Comparison of ENCODE assay signal across 8 cellular contexts in the genomic region with DNA sequence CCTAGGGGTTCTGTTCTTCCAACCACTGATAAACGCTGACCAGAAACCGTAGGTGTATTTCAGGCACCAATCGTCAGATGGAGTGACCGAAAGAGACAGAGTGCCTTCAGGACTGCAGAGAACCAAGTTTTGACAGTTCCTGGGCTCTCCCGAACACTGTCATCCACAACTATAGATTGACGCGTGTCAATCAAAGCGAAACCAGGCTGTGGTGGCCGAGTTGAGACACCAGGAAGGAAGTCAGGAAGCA. TPM values are rescaled to one million over a fixed set of nuclear protein-coding genes. Genes with fewer than 3 reads are reported as not detected.
A peak's percentile ranks its signal among the peaks of the same experiment; 100 is the strongest.
DNase-seq lines count a peak whose midpoint lies in the region; ATAC-seq, FAIRE-seq and TF ChIP-seq lines count a peak whose summit lies in the region.

No MANE protein-coding gene starts in this region.

- no peaks in the 10 kb centered on the region for H3K79me2 ChIP-seq in astrocyte (ENCODE audit: insufficient read depth, low read length)

- H3K27me3 ChIP-seq in astrocyte (ENCODE audit: insufficient read depth, low read length) (no peaks in the 10 kb centered on the region), aorta (ENCODE audit: control insufficient read depth in 1 of 2, insufficient read depth in 2 of 2, low read length in 1 of 2) (no peaks in the 10 kb centered on the region)

- H3K27ac Mint-ChIP-seq in astrocyte (ENCODE audit: unreplicated experiment) (peak overlapping the region; percentile 93), memory B cell (peak overlapping the region; percentile 100)

- no peak for TF ChIP-seq CTCF in AG10803 (conservative IDR thresholded peaks at IDR 0.05; ENCODE audit: low read length)
- TF ChIP-seq CTCF in astrocyte (IDR thresholded peaks at IDR 0.05; ENCODE audit: insufficient read depth, low read depth, low read length), result no peak

- H3K4me1 Mint-ChIP-seq in astrocyte (ENCODE audit: low read depth, unreplicated experiment), result peaks cover 4% of the 10 kb centered on the region
- H3K4me1 Mint-ChIP-seq in memory B cell, result peaks cover 49% of the 10 kb centered on the region

- intact Hi-C loops in aorta (cut with DNase I), result loop anchor here (1.0 to 2.0 kb wide), 3 partner anchors 72 to 103 kb away; a partner anchor contains a TSS

- H3K27me3 Mint-ChIP-seq in astrocyte (ENCODE audit: low read depth, unreplicated experiment) (no peaks in the 10 kb centered on the region), memory B cell (no peaks in the 10 kb centered on the region)

- peak overlapping the region; percentile 42 for H2AFZ ChIP-seq in astrocyte (ENCODE audit: low read depth, low read length)

- H3K4me1 ChIP-seq in astrocyte (ENCODE audit: insufficient read depth, low read length), result peaks cover 9% of the 10 kb centered on the region
- H3K4me1 ChIP-seq in aorta (ENCODE audit: control insufficient read depth in 1 of 2, insufficient read depth in 2 of 2, low read length in 2 of 2), result no peaks in the 10 kb centered on the region

- H3K36me3 Mint-ChIP-seq in astrocyte (ENCODE audit: low read depth, unreplicated experiment) (peaks cover 3% of the 10 kb centered on the region), memory B cell (peaks cover 11% of the 10 kb centered on the region)

- H3K9me3 Mint-ChIP-seq in astrocyte (ENCODE audit: unreplicated experiment) (peaks cover 2% of the 10 kb centered on the region), memory B cell (no peaks in the 10 kb centered on the region)

- FAIRE-seq in astrocyte (lab: Jason Lieb, UNC), result no peak

- DNase-seq in AG10803 (ENCODE audit: low read depth) (no peak), astrocyte (ENCODE audit: low read depth) (no peak), memory B cell (ENCODE audit: low spot score in 2 of 2) (no peak), aorta (no peak), GM19240 (ENCODE audit: insufficient read length, low spot score) (no peak), AG08396 (ENCODE audit: low spot score) (no peak)

- H3K4me3 Mint-ChIP-seq in astrocyte (ENCODE audit: unreplicated experiment) (peak overlapping the region; percentile 90), memory B cell (peak overlapping the region; percentile 94)

- H3K36me3 ChIP-seq in astrocyte (ENCODE audit: insufficient read depth, low read length), result no peaks in the 10 kb centered on the region
- H3K36me3 ChIP-seq in aorta (ENCODE audit: control insufficient read depth in 1 of 2, insufficient read depth in 2 of 2, low read length in 1 of 2), result no peaks in the 10 kb centered on the region

- H3K4me3 ChIP-seq in AG10803 (ENCODE audit: low read length), result peak overlapping the region; percentile 89
- peak overlapping the region; percentile 76 for H3K4me3 ChIP-seq in astrocyte (ENCODE audit: insufficient read depth, low read depth, low read length)
- H3K4me3 ChIP-seq in aorta (ENCODE audit: low read length in 2 of 2), result peak overlapping the region; percentile 48 to 62

- ATAC-seq in GM19328 (IDR thresholded peaks at IDR 0.05; ENCODE audit: unreplicated experiment), result peak; percentile 36
- peak; percentile 23 for ATAC-seq in HG03469 (IDR thresholded peaks at IDR 0.05; ENCODE audit: unreplicated experiment)
- ATAC-seq in memory B cell (ENCODE audit: low read depth), result peak; percentile 46
- ATAC-seq in aorta (ENCODE audit: low FRiP score), result peak; percentile 0

- peak overlapping the region; percentile 91 for H3K9ac ChIP-seq in astrocyte (ENCODE audit: low read length)

- H3K9me3 ChIP-seq in astrocyte (ENCODE audit: insufficient read depth, low read depth, low read length) (no peaks in the 10 kb centered on the region), aorta (ENCODE audit: control insufficient read depth, low read length) (no peaks in the 10 kb centered on the region)

- H4K20me1 ChIP-seq in astrocyte (ENCODE audit: insufficient read depth, low read length), result peaks cover 8% of the 10 kb centered on the region

- peak overlapping the region; percentile 92 for H3K4me2 ChIP-seq in astrocyte (ENCODE audit: low read length)

- H3K27ac ChIP-seq in astrocyte (ENCODE audit: low read depth, low read length) (peak overlapping the region; percentile 89), aorta (ENCODE audit: low read depth in 1 of 2, low read length in 2 of 2) (peak overlapping the region in 1 of 2 donors; percentile 95)

- WGBS in aorta, 2 donors, result 0 to 1% methylated on average over 9 of the region's 9 CpGs

RNA-seq across cellular contexts. Expression of a gene that starts 11.9 kb away (rescaled TPM):
- 3.7 and 7.6 TPM in 2 replicates for total RNA-seq in astrocyte
- total RNA-seq in aorta, result 1 to 10 TPM in 1 of 2 donors, under 1 TPM in 1; 0.81 to 3.1 TPM
- polyA plus RNA-seq in aorta, result not detected

RNA-seq across cellular contexts. Expression of a gene that starts 25.6 kb away (rescaled TPM):
- 14.3 and 14.7 TPM in 2 replicates for total RNA-seq in astrocyte
- 10 to 100 TPM; 43.3 to 59.2 TPM for total RNA-seq in aorta
- polyA plus RNA-seq in aorta, result 10 to 100 TPM in 1 of 2 donors, 1 to 10 TPM in 1; 4.6 to 36.4 TPM

RNA-seq across cellular contexts. Expression of a gene that starts 26.8 kb away (rescaled TPM):
- 33.7 and 35.4 TPM in 2 replicates for total RNA-seq in astrocyte
- total RNA-seq in aorta, result 10 to 100 TPM; 21.3 to 25.4 TPM
- polyA plus RNA-seq in aorta, result 1 to 10 TPM; 1.4 to 8.3 TPM

RNA-seq across cellular contexts. Expression of a gene that starts 32.3 kb away (rescaled TPM):
- 5.7 and 6.6 TPM in 2 replicates for total RNA-seq in astrocyte
- 1 to 10 TPM; 5.2 to 8.0 TPM for total RNA-seq in aorta
- polyA plus RNA-seq in aorta, result 1 to 10 TPM; 6.4 to 9.4 TPM

RNA-seq across cellular contexts. Expression of a gene that starts 46.1 kb away (rescaled TPM):
- total RNA-seq in astrocyte (9.4 and 10.1 TPM in 2 replicates), aorta (10 to 100 TPM in 1 of 2 donors, 1 to 10 TPM in 1; 8.9 to 12.3 TPM)
- 10 to 100 TPM in 1 of 2 donors, 1 to 10 TPM in 1; 9.9 to 20.9 TPM for polyA plus RNA-seq in aorta
